Comparison of ENCODE assay signal across 30 cellular contexts in the genomic region with DNA sequence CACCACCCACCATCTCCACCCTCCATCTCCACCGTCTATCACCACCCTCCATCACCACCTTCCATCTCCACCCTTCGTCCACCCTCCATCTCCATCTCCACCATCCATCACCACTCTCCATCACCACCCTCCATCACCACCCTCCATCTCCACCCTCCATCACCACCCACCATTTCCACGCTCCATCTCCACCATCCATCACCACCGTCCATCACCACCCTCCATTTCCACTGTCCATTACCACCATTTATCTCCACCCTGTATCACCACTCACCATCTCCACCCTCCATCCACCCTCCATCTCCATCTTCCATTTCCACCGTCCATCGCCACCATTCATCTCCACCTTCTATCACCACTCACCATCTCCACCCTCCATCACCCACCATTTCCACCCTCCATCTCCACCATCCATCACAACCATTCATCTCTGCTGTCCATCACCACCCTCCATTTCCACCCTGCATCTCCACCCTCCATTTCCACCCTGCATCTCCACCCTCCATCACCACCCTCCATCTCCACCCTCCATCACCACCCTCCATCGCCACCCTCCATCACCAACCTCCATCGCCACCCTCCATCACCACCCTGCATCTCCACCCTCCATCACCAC. TPM values are rescaled to one million over a fixed set of nuclear protein-coding genes. Genes with fewer than 3 reads are reported as not detected.
"Had no signal": no experiment of that assay in that cellular context is flagged by ENCODE, and none has a peak within 500 bp of the region (broad histone marks: within the 10 kb centered on the region; RNA-seq: fewer than 3 reads in every experiment).

No MANE protein-coding gene starts in this region.

- DNase-seq: cortex of kidney; effector memory CD8-positive, alpha-beta T cell; erythroblast; esophagus squamous epithelium; foreskin melanocyte; glutamatergic neuron; heart right ventricle; hippocampal formation; kidney glomerular epithelial cell; left ventricle myocardium superior; lower lobe of right lung; natural killer cell; occipital lobe; retina; right lobe of liver; stimulated activated CD4-positive, alpha-beta T cell treated with anti-CD3 and anti-CD28 coated beads, Interleukin-2, amount 100 ng/mL, for 24 hours; stimulated activated CD4-positive, alpha-beta T cell treated with anti-CD3 and anti-CD28 coated beads, Interleukin-4, amount 100 ng/mL, for 24 hours; stimulated activated naive CD4-positive, alpha-beta T cell treated with Interleukin-2 at 50 U/mL for 16 hours; stomach; testis; upper lobe of left lung had no signal

- ATAC-seq: effector memory CD8-positive, alpha-beta T cell; heart right ventricle; left colon; left ventricle myocardium superior; lower lobe of right lung; natural killer cell; right lobe of liver; stimulated activated effector memory CD8-positive, alpha-beta T cell treated with anti-CD3 and anti-CD28 coated beads, Interleukin-12 subunit alpha, Interleukin-12 subunit beta, amount 100 ng/mL, for 72 hours had no signal

- H3K4me3 ChIP-seq: esophagus squamous epithelium, heart right ventricle, lower lobe of right lung, ovary, right lobe of liver, smooth muscle cell, stomach, testis, tibial artery, upper lobe of left lung, vagina had no signal

- H3K9me3 ChIP-seq: esophagus squamous epithelium, heart right ventricle, lower lobe of right lung, ovary, right lobe of liver, stomach, testis, tibial artery, upper lobe of left lung, vagina had no signal

- H3K36me3 ChIP-seq: esophagus squamous epithelium, heart right ventricle, lower lobe of right lung, ovary, right lobe of liver, stomach, tibial artery, upper lobe of left lung, vagina had no signal

- H3K27me3 ChIP-seq: ovary, right lobe of liver, testis, vagina had no signal

- H3K27ac ChIP-seq: esophagus squamous epithelium, heart right ventricle, lower lobe of right lung, ovary, right lobe of liver, stomach, tibial artery, upper lobe of left lung, vagina had no signal

- FAIRE-seq: endometrium, islet of Langerhans had no signal

- H3K4me1 ChIP-seq: lower lobe of right lung, right lobe of liver, vagina had no signal

RNA-seq across cellular contexts. Expression of gene ZBTB42, which starts 58.0 kb away (rescaled TPM):
- polyA plus RNA-seq: neural cell had no signal
